8 cellular contexts compared by ENCODE assay signal in genomic region chr6:24666616-24667377, GRCh38. TPM values are rescaled to one million over a fixed set of nuclear protein-coding genes. Genes with fewer than 3 reads are reported as not detected.
DNase-seq lines count a peak whose midpoint lies in the region; ATAC-seq lines count a peak whose summit lies in the region.

TSS of gene ACOT13 (plus strand) at chr6:24667077. CDS start at chr6:24667264, 187 bp downstream.
TSS of gene TDP2 (minus strand) at chr6:24666899. CDS start at chr6:24666862, 37 bp downstream.

- H3K9me3 Mint-ChIP-seq in IgD-negative memory B cell, result peaks cover 0 to 4% (median 0%) of the 10 kb centered on the region in 3 donors

- peak within 1 kb of the TSS; percentile 97 for H3K9ac ChIP-seq in muscle layer of colon (ENCODE audit: low read length)

- peak within 1 kb of the TSS; percentile 86 to 95 for H3K27ac ChIP-seq in esophagus (ENCODE audit: low read depth in 2 of 2, low read length in 1 of 2)
- H3K27ac ChIP-seq in muscle layer of colon (ENCODE audit: low read depth, low read length), result peak within 1 kb of the TSS; percentile 95

- ATAC-seq in GM21529 (IDR thresholded peaks at IDR 0.05; ENCODE audit: unreplicated experiment), result peak; percentile 93

- H3K27me3 ChIP-seq in esophagus (ENCODE audit: control insufficient read depth in 1 of 2, insufficient read depth in 2 of 2, low read length in 2 of 2), result no peaks in the 10 kb centered on the region
- no peaks in the 10 kb centered on the region for H3K27me3 ChIP-seq in muscle layer of colon (ENCODE audit: control insufficient read depth in 1 of 2, insufficient read depth in 2 of 2, low read length in 2 of 2)

- 0 to 1% methylated on average over 62 of the region's 62 CpGs for WGBS in esophagus, 2 donors

- H3K4me1 ChIP-seq in esophagus (ENCODE audit: control insufficient read depth in 2 of 2, insufficient read depth in 2 of 2, low read length in 1 of 2) (peaks cover 0 to 3% of the 10 kb centered on the region in 2 donors), muscle layer of colon (ENCODE audit: insufficient read depth, low read length) (peaks cover 24% of the 10 kb centered on the region)

- peaks cover 27 to 50% (median 39%) of the 10 kb centered on the region in 3 donors for H3K4me1 Mint-ChIP-seq in IgD-negative memory B cell

- H3K36me3 Mint-ChIP-seq in IgD-negative memory B cell, result peaks cover 17% of the 10 kb centered on the region

- H3K36me3 ChIP-seq in esophagus (ENCODE audit: control insufficient read depth in 2 of 2, insufficient read depth in 2 of 2, low read length in 1 of 2), result no peaks in the 10 kb centered on the region
- peaks cover 14% of the 10 kb centered on the region for H3K36me3 ChIP-seq in muscle layer of colon (ENCODE audit: insufficient read depth, low read length)

- no peaks in the 10 kb centered on the region for H3K9me3 ChIP-seq in esophagus (ENCODE audit: control insufficient read depth in 2 of 2, insufficient read depth in 1 of 2, low read depth in 1 of 2, low read length in 1 of 2)
- no peaks in the 10 kb centered on the region for H3K9me3 ChIP-seq in muscle layer of colon (ENCODE audit: low read length)

- peak within 1 kb of the TSS; percentile 90 to 97 (median 94) for H3K27ac Mint-ChIP-seq in IgD-negative memory B cell

- DNase-seq in DMS153 treated with DMSO at 0.1 percent for 48 hours (lab: John Stamatoyannopoulos, UW; ENCODE audit: unreplicated experiment) (peak; percentile 93), OCI-M2 (lab: John Stamatoyannopoulos, UW; ENCODE audit: unreplicated experiment) (peak; percentile 73), activated T-cell treated with anti-CD3 and anti-CD28 coated beads for 48 hours (ENCODE audit: low read depth) (peak; percentile 96)
- DNase-seq in stimulated activated CD8-positive, alpha-beta memory T cell treated with anti-CD3 and anti-CD28 coated beads, Interleukin-7, amount 100 ng/mL, for 24 hours (ENCODE audit: low read depth), result peak; percentile 88

- H3K27me3 Mint-ChIP-seq in IgD-negative memory B cell, result no peaks in the 10 kb centered on the region

- H3K4me3 ChIP-seq in esophagus (ENCODE audit: low read depth in 1 of 2, low read length in 2 of 2) (peak within 1 kb of the TSS; percentile 87 to 89), muscle layer of colon (ENCODE audit: low read depth in 1 of 2, low read length in 2 of 2) (peak within 1 kb of the TSS; percentile 97 to 100)

- peak within 1 kb of the TSS; percentile 97 to 100 (median 98) for H3K4me3 Mint-ChIP-seq in IgD-negative memory B cell

RNA-seq across cellular contexts. Expression of gene ACOT13, which starts in this region (rescaled TPM):
- polyA plus RNA-seq in IgD-negative memory B cell, result 15.0 TPM
- 10 to 100 TPM in 1 of 2 donors, 1 to 10 TPM in 1; 8.7 to 21.8 TPM for polyA plus RNA-seq in esophagus

RNA-seq across cellular contexts. Expression of gene TDP2, which starts in this region (rescaled TPM):
- polyA plus RNA-seq in IgD-negative memory B cell, result 38.3 TPM
- 10 to 100 TPM; 13.9 to 14.2 TPM for polyA plus RNA-seq in esophagus

Comparison
In these comparisons a context has a peak if more than half of its experiments do, and no peak if none do; other contexts are left out.
1. Peak in every context shown above with its lines: DNase-seq, ATAC-seq, H3K4me3 ChIP-seq and H3K27ac ChIP-seq.